In genomic region chr5:135626636-135627035, GRCh38 we compare ENCODE assay signal across 27 cellular contexts. TPM values are rescaled to one million over a fixed set of nuclear protein-coding genes. Genes with fewer than 3 reads are reported as not detected.
"Had no signal": no experiment of that assay in that cellular context is flagged by ENCODE, and none has a peak within 500 bp of the region (broad histone marks: within the 10 kb centered on the region; RNA-seq: fewer than 3 reads in every experiment).

No MANE protein-coding gene starts in this region.

- H3K27me3 ChIP-seq: colonic mucosa, esophagus muscularis mucosa, gastroesophageal sphincter had no signal

- FAIRE-seq: endothelial cell of umbilical vein, frontal cortex, islet of Langerhans had no signal

- H3K4me1 Mint-ChIP-seq: memory B cell had no signal

- H3K36me3 ChIP-seq: colonic mucosa, esophagus muscularis mucosa, gastroesophageal sphincter, heart right ventricle, left lung, lower lobe of right lung had no signal

- H3K36me3 Mint-ChIP-seq: memory B cell had no signal

- H3K9me3 ChIP-seq: colonic mucosa, esophagus muscularis mucosa, heart right ventricle, left lung, lower lobe of right lung had no signal

- H3K27ac ChIP-seq: colonic mucosa, dorsolateral prefrontal cortex, esophagus muscularis mucosa, foreskin keratinocyte, gastroesophageal sphincter, heart right ventricle, left lung, lower lobe of right lung had no signal

- ATAC-seq: foreskin keratinocyte, gastroesophageal sphincter, heart right ventricle, left cardiac atrium, left lung, left ventricle myocardium superior, lower lobe of right lung had no signal

- H3K9me3 Mint-ChIP-seq: memory B cell had no signal

- H3K27ac Mint-ChIP-seq: memory B cell had no signal

- H3K4me3 ChIP-seq: colonic mucosa, dorsolateral prefrontal cortex, esophagus muscularis mucosa, gastroesophageal sphincter, heart right ventricle, left lung, lower lobe of right lung had no signal

- H3K4me3 Mint-ChIP-seq: memory B cell had no signal

- DNase-seq: colonic mucosa; dermis blood vessel endothelial cell; dorsolateral prefrontal cortex; effector CD4-positive, alpha-beta T cell; effector memory CD4-positive, alpha-beta T cell; foreskin keratinocyte; glutamatergic neuron; heart right ventricle; hippocampal formation; left cardiac atrium; left lung; left ventricle myocardium superior; lower lobe of right lung; mammary epithelial cell; mesendoderm; midbrain had no signal

- H3K4me1 ChIP-seq: colonic mucosa, gastroesophageal sphincter, heart right ventricle, left lung, lower lobe of right lung had no signal

RNA-seq across cellular contexts. Expression of gene CXCL14, which starts 47.8 kb away (rescaled TPM):
- total RNA-seq: chondrocyte, endothelial cell of umbilical vein, fibroblast of villous mesenchyme, kidney epithelial cell, mononuclear cell had no signal
- polyA plus RNA-seq: endothelial cell of umbilical vein, fibroblast of lung had no signal
